In the genomic region with DNA sequence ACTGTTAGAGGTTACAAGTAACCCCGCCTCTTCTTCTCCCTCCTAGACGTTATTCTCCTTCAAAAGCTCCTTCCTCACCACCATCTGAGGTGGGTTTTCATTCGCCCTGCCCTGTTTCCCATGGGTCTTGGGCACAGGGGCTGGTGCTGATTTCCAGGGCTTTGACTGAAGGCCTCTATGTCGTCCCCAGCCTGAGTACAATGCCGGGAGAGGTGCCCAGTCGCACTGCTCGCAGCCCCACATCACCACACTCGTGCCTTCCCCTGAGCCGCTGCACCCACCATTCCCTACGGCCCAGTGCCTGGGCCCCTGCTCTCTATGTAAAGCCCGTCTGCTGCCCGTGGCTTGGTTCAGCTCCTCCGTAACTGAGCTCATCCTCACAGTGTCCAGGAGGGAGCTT, we compare ENCODE assay signal across 16 cellular contexts.
"Had no signal": no experiment of that assay in that cellular context is flagged by ENCODE, and none has a peak within 500 bp of the region (broad histone marks: within the 10 kb centered on the region; RNA-seq: fewer than 3 reads in every experiment).

No MANE protein-coding gene starts in this region.

- H3K27me3 ChIP-seq: tibial nerve, vagina had no signal

- H3K4me3 ChIP-seq: SK-N-MC, tibial nerve, vagina had no signal

- H3K36me3 ChIP-seq: tibial nerve, vagina had no signal

- H3K4me1 ChIP-seq: tibial nerve, vagina had no signal

- H3K9me3 ChIP-seq: vagina had no signal

- ATAC-seq: activated CD8-positive, alpha-beta T cell treated with anti-CD3 and anti-CD28 coated beads for 36 hours; activated T-cell treated with anti-CD3 and anti-CD28 coated beads, Interleukin-2, amount 50 U/mL, for 4 hours; effector memory CD8-positive, alpha-beta T cell; left lobe of liver; sciatic nerve; T-cell had no signal

- H3K27ac ChIP-seq: SK-N-MC, tibial nerve, vagina had no signal

- DNase-seq: activated B cell treated with CpG ODN at 0.5 μM for 24 hours; activated CD4-positive, alpha-beta T cell treated with anti-CD3 and anti-CD28 coated beads for 48 hours; activated CD8-positive, alpha-beta T cell treated with anti-CD3 and anti-CD28 coated beads for 36 hours; activated effector memory CD4-positive, alpha-beta T cell treated with anti-CD3 and anti-CD28 coated beads, Interleukin-2, amount 50 U/mL, for 16 hours; activated naive CD4-positive, alpha-beta T cell treated with anti-CD3 and anti-CD28 coated beads, Interleukin-2, amount 50 U/mL, for 16 hours; activated T-cell treated with anti-CD3 and anti-CD28 coated beads, Interleukin-2, amount 50 U/mL, for 4 hours; dermis blood vessel endothelial cell; effector memory CD8-positive, alpha-beta T cell; stimulated activated naive CD4-positive, alpha-beta T cell; T-cell; T-helper 9 cell had no signal
